24 cellular contexts compared by ENCODE assay signal in the genomic region with DNA sequence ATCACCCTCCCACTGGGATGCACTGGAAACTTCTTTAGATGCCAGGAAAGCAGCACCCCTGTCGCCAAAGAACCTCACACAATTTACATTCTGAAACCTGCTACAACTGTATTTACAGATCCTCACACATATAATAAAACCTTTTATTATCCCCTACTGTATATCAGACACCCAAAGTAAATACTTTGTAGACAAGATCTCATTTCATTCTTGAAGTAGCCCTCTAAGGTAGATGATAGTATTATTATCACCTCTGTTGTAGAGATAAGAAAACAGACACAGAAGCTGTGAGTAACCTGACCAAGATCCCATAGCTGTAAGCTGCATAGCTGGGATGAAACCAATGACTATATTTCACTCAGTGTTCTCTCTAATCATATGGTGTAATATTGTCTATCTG. TPM values are rescaled to one million over a fixed set of nuclear protein-coding genes. Genes with fewer than 3 reads are reported as not detected.
A peak's percentile ranks its signal among the peaks of the same experiment; 100 is the strongest.
DNase-seq lines count a peak whose midpoint lies in the region; ATAC-seq and TF ChIP-seq lines count a peak whose summit lies in the region.
"Had no signal": no experiment of that assay in that cellular context is flagged by ENCODE, and none has a peak within 500 bp of the region (broad histone marks: within the 10 kb centered on the region; RNA-seq: fewer than 3 reads in every experiment).

No MANE protein-coding gene starts in this region.

- H3K9ac ChIP-seq in MM.1S (ENCODE audit: low read length) (peak overlapping the region; percentile 53; the same call in 1 of the 2 replicates), endodermal cell (ENCODE audit: extremely low read depth, low read length, poor library complexity, severe bottlenecking) (no peak overlapping the region)

- TF ChIP-seq CTCF in MM.1S (IDR thresholded peaks at IDR 0.05; ENCODE audit: low read length), result no peak
- no peak for TF ChIP-seq CTCF in endodermal cell (conservative IDR thresholded peaks at IDR 0.05)

- no peaks in the 10 kb centered on the region for H4K20me1 ChIP-seq in MM.1S (ENCODE audit: insufficient read depth, low read length)

- H3K9me3 Mint-ChIP-seq in activated T-cell treated with anti-CD3 and anti-CD28 coated beads, Interleukin-2, amount 50 U/mL, for 72 hours, result no peaks in the 10 kb centered on the region
- no peaks in the 10 kb centered on the region for H3K9me3 Mint-ChIP-seq in endodermal cell
- H3K9me3 Mint-ChIP-seq: effector memory CD8-positive, alpha-beta T cell; HFFc6; WTC11 had no signal

- H3K27me3 ChIP-seq in MM.1S (replicated peaks; ENCODE audit: insufficient read depth, low read length), result no peaks in the 10 kb centered on the region
- peaks cover 20% of the 10 kb centered on the region for H3K27me3 ChIP-seq in endodermal cell (ENCODE audit: control insufficient read depth, insufficient read depth, low read length, poor library complexity, severe bottlenecking)

- H3K27me3 Mint-ChIP-seq in activated T-cell treated with anti-CD3 and anti-CD28 coated beads, Interleukin-2, amount 50 U/mL, for 72 hours (ENCODE audit: low read depth), result no peaks in the 10 kb centered on the region
- H3K27me3 Mint-ChIP-seq in endodermal cell (ENCODE audit: insufficient read depth), result peaks cover 24% of the 10 kb centered on the region

- H3K4me3 Mint-ChIP-seq in activated T-cell treated with anti-CD3 and anti-CD28 coated beads, Interleukin-2, amount 50 U/mL, for 72 hours, result no peak overlapping the region
- H3K4me3 Mint-ChIP-seq in endodermal cell, result peak overlapping the region; percentile 13
- H3K4me3 Mint-ChIP-seq: activated naive CD8-positive, alpha-beta T cell; HFFc6 had no signal

- H3K4me1 Mint-ChIP-seq in activated T-cell treated with anti-CD3 and anti-CD28 coated beads, Interleukin-2, amount 50 U/mL, for 72 hours (ENCODE audit: low read depth), result peaks cover 72% of the 10 kb centered on the region
- H3K4me1 Mint-ChIP-seq in endodermal cell, result peaks cover 28% of the 10 kb centered on the region

- H3K4me2 ChIP-seq in MM.1S (ENCODE audit: low read depth, low read length), result peak overlapping the region; percentile 63
- H3K4me2 ChIP-seq: hepatocyte had no signal

- DNase-seq in activated T-cell treated with anti-CD3 and anti-CD28 coated beads, Interleukin-2, amount 50 U/mL, for 72 hours, result no peak
- no peak for DNase-seq in activated T-cell treated with anti-CD3 and anti-CD28 coated beads, Interleukin-2, amount 50 U/mL, for 1 hour
- DNase-seq in MM.1S, result no peak
- DNase-seq in endodermal cell, result peak; percentile 25
- no peak for DNase-seq in NCI-H2029 treated with DMSO at 0.1 percent for 48 hours (lab: John Stamatoyannopoulos, UW)
- DNase-seq: activated CD8-positive, alpha-beta memory T cell treated with anti-CD3 and anti-CD28 coated beads for 24 hours; effector memory CD8-positive, alpha-beta T cell; HFFc6; left ventricle myocardium superior; MG63; midbrain; NCI-H1436; T1000 had no signal

- peaks cover 1 to 4% of the 10 kb centered on the region in 2 donors for H3K36me3 Mint-ChIP-seq in activated T-cell treated with anti-CD3 and anti-CD28 coated beads, Interleukin-2, amount 50 U/mL, for 72 hours (ENCODE audit: insufficient read depth in 2 of 2)
- H3K36me3 Mint-ChIP-seq in endodermal cell (ENCODE audit: low read depth), result no peaks in the 10 kb centered on the region
- H3K36me3 Mint-ChIP-seq: activated naive CD8-positive, alpha-beta T cell; WTC11 had no signal

- WGBS in endodermal cell (ENCODE audit: insufficient coverage in 1 of 2, insufficient read length in 1 of 2), 2 experiments, result 35% methylated on average over 1 of the region's 1 CpG; no CpG with 5 or more reads in 1 of the 2 experiments

- peak overlapping the region; percentile 90 for H2AFZ ChIP-seq in MM.1S (ENCODE audit: low read length)
- H2AFZ ChIP-seq: hepatocyte had no signal

- peaks cover 42% of the 10 kb centered on the region for H3F3A ChIP-seq in MM.1S (ENCODE audit: insufficient read depth, low read length)

- H3K9me3 ChIP-seq in MM.1S (replicated peaks; ENCODE audit: insufficient read depth, low read length) (no peaks in the 10 kb centered on the region), endodermal cell (ENCODE audit: control insufficient read depth, low read length) (no peaks in the 10 kb centered on the region)
- H3K9me3 ChIP-seq: esophagus muscularis mucosa, MG63, prostate gland had no signal

- H3K27ac ChIP-seq in MM.1S (ENCODE audit: low read length) (peak overlapping the region; percentile 72), endodermal cell (ENCODE audit: low read depth, low read length) (no peak overlapping the region)
- H3K27ac ChIP-seq: C4-2B, esophagus muscularis mucosa, hepatocyte, prostate gland had no signal

- peak in 1 of 2 donors; percentile 8 for ATAC-seq in activated T-cell treated with anti-CD3 and anti-CD28 coated beads, Interleukin-2, amount 50 U/mL, for 72 hours (replicated peaks in 1 of 2)
- ATAC-seq in GM18873 (IDR thresholded peaks at IDR 0.05; ENCODE audit: low FRiP score, unreplicated experiment) (no peak), GM19455 (IDR thresholded peaks at IDR 0.05; ENCODE audit: unreplicated experiment) (no peak)
- ATAC-seq: effector memory CD8-positive, alpha-beta T cell; left ventricle myocardium superior; WTC11 had no signal

- no peaks in the 10 kb centered on the region for H3K9me2 ChIP-seq in MM.1S (replicated peaks; ENCODE audit: insufficient read depth, low read length)

- peak overlapping the region; percentile 47 for H3K27ac Mint-ChIP-seq in activated T-cell treated with anti-CD3 and anti-CD28 coated beads, Interleukin-2, amount 50 U/mL, for 72 hours
- H3K27ac Mint-ChIP-seq in endodermal cell, result peak overlapping the region; percentile 45
- H3K27ac Mint-ChIP-seq: activated naive CD8-positive, alpha-beta T cell; HFFc6; WTC11 had no signal

- H3K79me2 ChIP-seq in MM.1S (ENCODE audit: low read length), result peaks cover 25% of the 10 kb centered on the region
- H3K79me2 ChIP-seq: hepatocyte had no signal

- H3K4me1 ChIP-seq in MM.1S (ENCODE audit: low read length) (peaks cover 43% of the 10 kb centered on the region), endodermal cell (ENCODE audit: control insufficient read depth, insufficient read depth, low read length) (peaks cover 5% of the 10 kb centered on the region)
- H3K4me1 ChIP-seq: prostate gland had no signal

- no peaks in the 10 kb centered on the region for H3K36me3 ChIP-seq in MM.1S (replicated peaks; ENCODE audit: insufficient read depth, low read length)
- no peaks in the 10 kb centered on the region for H3K36me3 ChIP-seq in endodermal cell (ENCODE audit: control insufficient read depth, insufficient read depth, low read length)
- H3K36me3 ChIP-seq: esophagus muscularis mucosa, MG63, prostate gland had no signal

- H3K4me3 ChIP-seq in MM.1S (ENCODE audit: low read length), result peak overlapping the region; percentile 47
- H3K4me3 ChIP-seq in endodermal cell (ENCODE audit: low read length), result no peak overlapping the region
- H3K4me3 ChIP-seq: esophagus muscularis mucosa, hepatocyte, MG63, prostate gland had no signal

RNA-seq across cellular contexts. Expression of gene BSPRY, which starts 1.9 kb away (rescaled TPM):
- total RNA-seq in activated T-cell treated with anti-CD3 and anti-CD28 coated beads, Interleukin-2, amount 50 U/mL, for 72 hours, result 10 to 100 TPM; 14.3 to 20.2 TPM
- 10 to 100 TPM; 14.1 to 17.9 TPM for total RNA-seq in endodermal cell
- 1.4 TPM for polyA plus RNA-seq in endodermal cell (2013, experiment 1 of 2)
- polyA plus RNA-seq in endodermal cell (2013, experiment 2 of 2), result 0.99 TPM
- total RNA-seq: HFFc6 had no signal
- polyA plus RNA-seq: neural cell had no signal

RNA-seq across cellular contexts. Expression of gene WDR31, which starts 7.4 kb away (rescaled TPM):
- total RNA-seq in activated T-cell treated with anti-CD3 and anti-CD28 coated beads, Interleukin-2, amount 50 U/mL, for 72 hours, result 1 to 10 TPM; 1.4 to 3.8 TPM
- 1 to 10 TPM; 4.5 to 8.4 TPM for total RNA-seq in endodermal cell
- polyA plus RNA-seq in endodermal cell (2013, experiment 1 of 2), result 2.8 TPM
- 2.5 TPM for polyA plus RNA-seq in endodermal cell (2013, experiment 2 of 2)

RNA-seq across cellular contexts. Expression of gene HDHD3, which starts 29.3 kb away (rescaled TPM):
- 10 to 100 TPM; 12.1 to 15.5 TPM for total RNA-seq in activated T-cell treated with anti-CD3 and anti-CD28 coated beads, Interleukin-2, amount 50 U/mL, for 72 hours
- 10 to 100 TPM; 24.3 to 37.1 TPM for total RNA-seq in endodermal cell
- 15.8 TPM for polyA plus RNA-seq in endodermal cell (2013, experiment 1 of 2)
- 13.4 TPM for polyA plus RNA-seq in endodermal cell (2013, experiment 2 of 2)

RNA-seq across cellular contexts. Expression of gene RNF183, which starts 44.3 kb away (rescaled TPM):
- under 1 TPM; 0.34 to 0.69 TPM for total RNA-seq in activated T-cell treated with anti-CD3 and anti-CD28 coated beads, Interleukin-2, amount 50 U/mL, for 72 hours
- total RNA-seq in endodermal cell, result under 1 TPM; 0.48 to 0.97 TPM
- polyA plus RNA-seq in endodermal cell (2013, experiment 1 of 2), result not detected
- polyA plus RNA-seq in endodermal cell (2013, experiment 2 of 2), result not detected
- total RNA-seq: esophagus muscularis mucosa, frontal cortex, HFFc6, left ventricle myocardium superior, subcutaneous adipose tissue had no signal
- polyA plus RNA-seq: neural cell had no signal

RNA-seq across cellular contexts. Expression of gene ALAD, which starts 53.6 kb away (rescaled TPM):
- total RNA-seq in activated T-cell treated with anti-CD3 and anti-CD28 coated beads, Interleukin-2, amount 50 U/mL, for 72 hours, result 10 to 100 TPM; 27.5 to 34.7 TPM
- total RNA-seq in endodermal cell, result 10 to 100 TPM; 40.4 to 51.9 TPM
- polyA plus RNA-seq in endodermal cell (2013, experiment 1 of 2), result 34.9 TPM
- 34.9 TPM for polyA plus RNA-seq in endodermal cell (2013, experiment 2 of 2)
